In the genomic region with DNA sequence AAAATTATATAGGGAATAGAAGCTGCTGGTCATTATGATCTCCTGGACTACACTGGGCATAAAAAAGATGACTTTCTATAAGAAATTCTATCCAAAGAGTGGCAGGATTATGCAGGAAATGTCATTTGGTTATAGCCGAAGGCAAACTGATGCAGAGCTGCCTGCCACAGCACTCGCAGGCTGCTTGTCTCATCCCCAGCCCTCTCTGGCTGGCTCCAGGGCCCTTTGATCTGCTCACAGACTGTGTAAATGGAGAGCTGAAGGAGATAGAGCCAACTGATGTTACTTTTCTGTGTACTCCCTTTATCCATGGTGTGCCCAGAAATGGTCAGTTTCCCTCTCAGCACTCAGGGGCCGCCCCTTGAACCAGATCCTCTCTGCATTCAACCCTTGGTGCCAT, we compare ENCODE assay signal across 1 cellular context.
TF ChIP-seq lines count a peak whose summit lies in the region.

No MANE protein-coding gene starts in this region.

TF ChIP-seq in IMR-90, 13 proteins besides CTCF, POLR2A, EP300 and RAD21 (continued from another document):
- TF ChIP-seq, protein P1, sequence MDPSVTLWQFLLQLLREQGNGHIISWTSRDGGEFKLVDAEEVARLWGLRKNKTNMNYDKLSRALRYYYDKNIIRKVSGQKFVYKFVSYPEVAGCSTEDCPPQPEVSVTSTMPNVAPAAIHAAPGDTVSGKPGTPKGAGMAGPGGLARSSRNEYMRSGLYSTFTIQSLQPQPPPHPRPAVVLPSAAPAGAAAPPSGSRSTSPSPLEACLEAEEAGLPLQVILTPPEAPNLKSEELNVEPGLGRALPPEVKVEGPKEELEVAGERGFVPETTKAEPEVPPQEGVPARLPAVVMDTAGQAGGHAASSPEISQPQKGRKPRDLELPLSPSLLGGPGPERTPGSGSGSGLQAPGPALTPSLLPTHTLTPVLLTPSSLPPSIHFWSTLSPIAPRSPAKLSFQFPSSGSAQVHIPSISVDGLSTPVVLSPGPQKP (IDR thresholded peaks at IDR 0.05; ENCODE audit: borderline replicate concordance, low read depth, low read length) = no peak
- TF ChIP-seq RCOR1 (IDR thresholded peaks at IDR 0.05; ENCODE audit: insufficient replicate concordance, low read length) (no peak), SMC3 (IDR thresholded peaks at IDR 0.05; ENCODE audit: low read depth, low read length) (no peak), RFX5 (IDR thresholded peaks at IDR 0.05; ENCODE audit: low read depth, low read length) (no peak), BHLHE40 (IDR thresholded peaks at IDR 0.05; ENCODE audit: low read depth, low read length) (no peak), MAFK (IDR thresholded peaks at IDR 0.05; ENCODE audit: low read depth, low read length) (no peak)
- TF ChIP-seq, protein P2, sequence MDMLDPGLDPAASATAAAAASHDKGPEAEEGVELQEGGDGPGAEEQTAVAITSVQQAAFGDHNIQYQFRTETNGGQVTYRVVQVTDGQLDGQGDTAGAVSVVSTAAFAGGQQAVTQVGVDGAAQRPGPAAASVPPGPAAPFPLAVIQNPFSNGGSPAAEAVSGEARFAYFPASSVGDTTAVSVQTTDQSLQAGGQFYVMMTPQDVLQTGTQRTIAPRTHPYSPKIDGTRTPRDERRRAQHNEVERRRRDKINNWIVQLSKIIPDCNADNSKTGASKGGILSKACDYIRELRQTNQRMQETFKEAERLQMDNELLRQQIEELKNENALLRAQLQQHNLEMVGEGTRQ (IDR thresholded peaks at IDR 0.05; ENCODE audit: low read depth, low read length) = no peak
